9 cellular contexts compared by ENCODE assay signal in the genomic region with DNA sequence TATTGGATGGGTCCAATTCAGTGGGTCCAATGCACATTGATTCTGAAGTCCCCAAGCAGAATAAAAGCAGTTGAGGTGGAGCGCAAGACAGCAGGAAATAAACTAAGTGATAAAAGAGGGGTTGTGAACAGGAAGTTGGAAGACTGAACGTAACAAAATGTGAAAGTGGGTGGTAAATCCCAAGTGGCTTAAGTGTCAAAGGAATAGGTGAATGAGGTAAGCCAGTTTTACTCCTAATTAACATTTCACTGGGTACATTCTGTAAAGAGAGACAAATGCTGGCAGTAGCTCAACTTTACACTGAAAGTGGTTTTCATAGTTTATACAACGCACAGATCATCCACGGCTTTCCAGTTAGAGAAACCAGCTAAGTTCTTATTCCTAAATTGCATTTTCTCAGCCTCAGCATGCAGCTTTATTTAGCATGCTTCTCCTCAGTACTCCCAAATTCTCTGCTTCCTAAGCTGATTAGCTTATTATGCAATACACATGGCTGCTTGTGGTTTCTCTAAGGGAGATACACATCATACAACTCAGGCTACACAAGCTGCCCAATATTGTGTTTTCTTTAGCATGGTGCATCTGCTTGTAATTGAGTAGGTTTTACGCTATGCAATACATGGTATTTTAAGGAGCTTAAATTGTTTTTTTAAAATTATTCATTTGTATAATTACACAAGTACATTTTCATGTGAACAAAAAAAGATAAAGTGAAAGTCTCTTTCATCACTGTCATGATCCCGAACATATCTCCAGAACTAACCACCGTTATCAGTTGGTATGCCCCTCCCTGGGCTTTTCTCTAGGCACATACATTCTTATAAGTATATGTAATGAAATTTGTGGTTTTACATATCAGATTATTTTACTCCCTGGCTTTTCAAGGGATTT. TPM values are rescaled to one million over a fixed set of nuclear protein-coding genes. Genes with fewer than 3 reads are reported as not detected.
DNase-seq lines count a peak whose midpoint lies in the region; ATAC-seq and TF ChIP-seq lines count a peak whose summit lies in the region.
"Had no signal": no experiment of that assay in that cellular context is flagged by ENCODE, and none has a peak within 500 bp of the region (broad histone marks: within the 10 kb centered on the region; RNA-seq: fewer than 3 reads in every experiment).

No MANE protein-coding gene starts in this region.

- no peak for TF ChIP-seq CTCF in astrocyte of the cerebellum (IDR thresholded peaks at IDR 0.05; ENCODE audit: low read depth, low read length, missing control alignments)

- peaks cover 55 to 87% (median 64%) of the 10 kb centered on the region in 3 donors for H3K4me1 Mint-ChIP-seq in naive B cell

- peak; percentile 26 for DNase-seq in ELR (ENCODE audit: low read depth)
- peak; percentile 68 for DNase-seq in astrocyte of the cerebellum (ENCODE audit: low read depth)
- no peak for DNase-seq in naive B cell
- DNase-seq in NCI-H1048 (lab: John Stamatoyannopoulos, UW) = no peak
- DNase-seq in Ammon's horn (ENCODE audit: low spot score) = no peak
- DNase-seq in NCI-H510A treated with DMSO at 0.1 percent for 48 hours (lab: John Stamatoyannopoulos, UW) = no peak
- DNase-seq in stimulated activated naive CD8-positive, alpha-beta T cell treated with anti-CD3 and anti-CD28 coated beads, Interleukin-15, Interleukin-2, amounts not matched to agents 100 U/mL and 50 U/mL, for 24 hours = no peak
- DNase-seq: NCI-H748 treated with DMSO at 0.1 percent for 48 hours had no signal

- TF ChIP-seq RAD21 in Ishikawa (IDR thresholded peaks at IDR 0.05; ENCODE audit: low read depth) = no peak

- in situ Hi-C loops in astrocyte of the cerebellum (cut with HindIII; ENCODE audit: low sequenced_read_pairs) = no loop called here

- no peak for TF ChIP-seq EP300 in Ishikawa (IDR thresholded peaks at IDR 0.05; ENCODE audit: borderline replicate concordance)

- peaks cover 0 to 8% (median 6%) of the 10 kb centered on the region in 7 donors for H3K9me3 Mint-ChIP-seq in naive B cell

- H3K36me3 Mint-ChIP-seq in naive B cell = no peaks in the 10 kb centered on the region

- H3K27me3 Mint-ChIP-seq in naive B cell = no peaks in the 10 kb centered on the region

- peak overlapping the region in 5 of 6 donors; percentile 45 to 97 (median 94) for H3K27ac Mint-ChIP-seq in naive B cell

- no peak for ATAC-seq in naive B cell (ENCODE audit: low read depth in 2 of 2)
- ATAC-seq in stimulated activated naive CD8-positive, alpha-beta T cell treated with anti-CD3 and anti-CD28 coated beads, Interleukin-15, Interleukin-2, amounts not matched to agents 100 U/mL and 50 U/mL, for 24 hours = no peak

- no peak overlapping the region for H3K4me3 ChIP-seq in astrocyte of the cerebellum (ENCODE audit: low read depth, low read length)

- H3K4me3 Mint-ChIP-seq in naive B cell = peak overlapping the region; percentile 17 to 87 (median 56)

TF ChIP-seq in Ishikawa, 13 proteins besides CTCF, POLR2A, EP300 and RAD21:
- TF ChIP-seq CEBPB (IDR thresholded peaks at IDR 0.05) (0 out of 2 replicates have a peak, but pooled peaks have one; percentile 36), YY1 (IDR thresholded peaks at IDR 0.05; ENCODE audit: low read depth) (no peak)

RNA-seq across cellular contexts. Expression of a gene that starts 34.2 kb away (rescaled TPM):
- polyA plus RNA-seq in naive B cell (ENCODE audit: low read depth in 6 of 6) = 100 to 1,000 TPM; 118 to 195 (median 128) TPM

Comparison
In these comparisons a context has a peak if more than half of its experiments do, and no peak if none do; other contexts are left out.
1. DNase-seq: peak in ELR (single experiment) and astrocyte of the cerebellum (single experiment); none in naive B cell (single experiment), NCI-H1048 (single experiment), Ammon's horn (single experiment), NCI-H510A treated with DMSO at 0.1 percent for 48 hours (single experiment) and stimulated activated naive CD8-positive, alpha-beta T cell treated with anti-CD3 and anti-CD28 coated beads, Interleukin-15, Interleukin-2, amounts not matched to agents 100 U/mL and 50 U/mL, for 24 hours (single experiment).